Comparison of ENCODE assay signal across 18 cellular contexts in the genomic region with DNA sequence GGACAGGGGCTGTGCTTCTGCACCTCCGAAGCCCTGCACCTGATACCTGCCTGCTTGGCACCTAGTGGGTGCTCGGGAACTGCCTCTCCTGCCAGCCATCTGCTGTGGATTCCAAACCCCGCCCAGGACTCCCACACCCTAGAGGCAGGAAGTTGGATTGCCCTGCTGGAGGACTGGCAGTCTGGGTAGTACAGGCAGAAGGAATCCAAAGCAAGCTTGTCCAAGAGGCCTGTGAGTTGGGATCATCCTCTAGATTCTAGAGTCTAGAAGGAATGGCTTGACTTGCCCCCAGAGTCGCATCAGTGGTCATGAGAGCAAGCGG.
DNase-seq lines count a peak whose midpoint lies in the region; ATAC-seq, FAIRE-seq and TF ChIP-seq lines count a peak whose summit lies in the region.
"Had no signal": no experiment of that assay in that cellular context is flagged by ENCODE, and none has a peak within 500 bp of the region (broad histone marks: within the 10 kb centered on the region; RNA-seq: fewer than 3 reads in every experiment).

No MANE protein-coding gene starts in this region.

- no peaks in the 10 kb centered on the region for H4K20me1 ChIP-seq in BLaER1

- no peaks in the 10 kb centered on the region for H3K36me3 ChIP-seq in BLaER1

- no peaks in the 10 kb centered on the region for H3K9me3 ChIP-seq in BLaER1

- H3K27me3 ChIP-seq in BLaER1: no peaks in the 10 kb centered on the region

- no peak overlapping the region for H3K4me3 ChIP-seq in BLaER1

- H3K27ac ChIP-seq in BLaER1 (peak overlapping the region; percentile 30; the same call in 1 of the 2 replicates), caudate nucleus (ENCODE audit: low read depth, low read length) (peak overlapping the region; percentile 77)
- H3K27ac ChIP-seq: HL-60 had no signal

- no peak for ATAC-seq in GM21390 (IDR thresholded peaks at IDR 0.05; ENCODE audit: unreplicated experiment)
- ATAC-seq: stimulated activated effector memory CD8-positive, alpha-beta T cell treated with anti-CD3 and anti-CD28 coated beads, Interleukin-12 subunit alpha, Interleukin-12 subunit beta, amount 100 ng/mL, for 72 hours had no signal

- FAIRE-seq in H54 (lab: Jason Lieb, UNC): no peak
- FAIRE-seq: frontal cortex, urothelium cell line had no signal

- H3K4me1 ChIP-seq in BLaER1: peaks cover 55% of the 10 kb centered on the region

- peak overlapping the region; percentile 67 for H3K4me2 ChIP-seq in BLaER1

- DNase-seq in H54 (ENCODE audit: insufficient read length, low spot score) (peak; percentile 32), caudate nucleus (lab: John Stamatoyannopoulos, UW) (peak in 1 of 61 donors; percentile 9), myocyte (ENCODE audit: low read depth) (peak; percentile 22), middle frontal gyrus (ENCODE audit: extremely low spot score, low spot score) (no peak)
- DNase-seq in stimulated activated CD8-positive, alpha-beta memory T cell treated with anti-CD3 and anti-CD28 coated beads, Interleukin-4, amount 100 ng/mL, for 48 hours: no peak
- DNase-seq in NK-92 treated with Interleukin-12 subunit alpha and Interleukin-12 subunit beta, amount 100 ng/mL, for 24 hours (lab: John Stamatoyannopoulos, UW): no peak
- DNase-seq: activated gamma-delta T cell; effector memory CD4-positive, alpha-beta T cell; Karpas-422; NCI-H1694; occipital lobe; RPMI8226 had no signal

- TF ChIP-seq POLR2A in H54 (IDR thresholded peaks at IDR 0.05; ENCODE audit: low read depth, low read length): no peak

- no peak overlapping the region for H3K9ac ChIP-seq in BLaER1

Comparison
In these comparisons a context has a peak if more than half of its experiments do, and no peak if none do; other contexts are left out.
1. DNase-seq: peak in H54 (single experiment) and myocyte (single experiment); none in middle frontal gyrus (single experiment), stimulated activated CD8-positive, alpha-beta memory T cell treated with anti-CD3 and anti-CD28 coated beads, Interleukin-4, amount 100 ng/mL, for 48 hours (single experiment) and NK-92 treated with Interleukin-12 subunit alpha and Interleukin-12 subunit beta, amount 100 ng/mL, for 24 hours (single experiment).